Comparison of ENCODE assay signal across 1 cellular context in genomic region chr6:36118550-36119107, GRCh38.
A peak's percentile ranks its signal among the peaks of the same experiment; 100 is the strongest.
TF ChIP-seq lines count a peak whose summit lies in the region.

No MANE protein-coding gene starts in this region.

TF ChIP-seq in K562, 482 proteins besides CTCF, POLR2A, EP300 and RAD21 (continued from another document):
- no peak for TF ChIP-seq PATZ1 (CRISPR knock-in tag; IDR thresholded peaks at IDR 0.05; ENCODE audit: borderline replicate concordance)
- no peak for TF ChIP-seq FOS (IDR thresholded peaks at IDR 0.05; ENCODE audit: extremely low read depth, insufficient read length)
- no peak for TF ChIP-seq HMG20A (CRISPR knock-in tag; conservative IDR thresholded peaks at IDR 0.05)
- peak; percentile 93 for TF ChIP-seq CBFA2T3 (IDR thresholded peaks at IDR 0.05)
- TF ChIP-seq GTF2F1 (IDR thresholded peaks at IDR 0.05; ENCODE audit: low read depth, low read length): no peak
